Comparison of ENCODE assay signal across 13 cellular contexts in the genomic region with DNA sequence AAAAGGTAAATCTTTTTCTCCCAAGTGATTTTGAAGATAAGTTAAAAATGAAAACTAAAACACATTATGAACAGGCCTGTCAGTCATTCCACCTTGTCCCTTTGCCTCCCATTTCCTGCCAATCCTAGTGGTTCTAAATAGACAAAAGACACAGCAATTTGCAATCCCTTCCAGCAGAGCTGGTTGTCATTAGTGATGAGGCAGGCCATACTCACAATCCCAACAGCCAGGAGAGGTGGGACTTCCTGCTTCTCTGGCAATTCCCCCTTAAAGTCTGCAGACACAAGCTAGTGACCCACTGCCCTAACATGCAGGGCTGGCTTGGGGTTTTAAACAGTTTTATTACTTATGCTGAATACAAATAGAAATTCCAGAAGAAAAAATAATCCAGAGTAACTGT. TPM values are rescaled to one million over a fixed set of nuclear protein-coding genes. Genes with fewer than 3 reads are reported as not detected.
"Had no signal": no experiment of that assay in that cellular context is flagged by ENCODE, and none has a peak within 500 bp of the region (broad histone marks: within the 10 kb centered on the region; RNA-seq: fewer than 3 reads in every experiment).

No MANE protein-coding gene starts in this region.

- H3K36me3 ChIP-seq: transverse colon had no signal

- H3K27me3 Mint-ChIP-seq: activated CD8-positive, alpha-beta T cell treated with anti-CD3 and anti-CD28 coated beads for 36 hours had no signal

- H3K4me3 ChIP-seq: left ventricle myocardium inferior, transverse colon had no signal

- ATAC-seq: activated CD8-positive, alpha-beta T cell treated with anti-CD3 and anti-CD28 coated beads for 36 hours; foreskin keratinocyte had no signal

- H3K4me1 ChIP-seq: foreskin keratinocyte had no signal

- DNase-seq: activated CD4-positive, CD25-positive, alpha-beta regulatory T cell treated with anti-CD3 and anti-CD28 coated beads, Interleukin-2, amount 50 U/mL, for 72 hours; activated CD8-positive, alpha-beta memory T cell treated with anti-CD3 and anti-CD28 coated beads, Interleukin-2, amount 50 U/mL, for 4 hours; activated CD8-positive, alpha-beta T cell treated with anti-CD3 and anti-CD28 coated beads for 36 hours; activated naive CD4-positive, alpha-beta T cell; aorta; foreskin keratinocyte; left ventricle myocardium inferior; mesenchymal stem cell; stimulated activated CD4-positive, alpha-beta T cell treated with anti-CD3 and anti-CD28 coated beads, Interleukin-12 subunit alpha, Interleukin-12 subunit beta, amount 100 ng/mL, for 4 hours; stimulated activated naive CD4-positive, alpha-beta T cell; substantia nigra; transverse colon had no signal

- H3K27ac Mint-ChIP-seq: activated CD8-positive, alpha-beta T cell treated with anti-CD3 and anti-CD28 coated beads for 36 hours had no signal

- H3K4me3 Mint-ChIP-seq: activated CD8-positive, alpha-beta T cell treated with anti-CD3 and anti-CD28 coated beads for 36 hours had no signal

- H3K27ac ChIP-seq: foreskin keratinocyte, left ventricle myocardium inferior, transverse colon had no signal

- H3K9me3 Mint-ChIP-seq: activated CD8-positive, alpha-beta T cell treated with anti-CD3 and anti-CD28 coated beads for 36 hours had no signal

- H3K27me3 ChIP-seq: foreskin keratinocyte, transverse colon had no signal

RNA-seq across cellular contexts. Expression of a gene that starts 38.4 kb away (rescaled TPM):
- total RNA-seq: activated CD8-positive, alpha-beta T cell treated with anti-CD3 and anti-CD28 coated beads for 36 hours; T-helper 2 cell treated with Interferon-gamma antibody and Interleukin-4, amounts not matched to agents 100 ng/mL and 5 ng/mL, for 36 hours had no signal
